Comparison of ENCODE assay signal across 10 cellular contexts in genomic region chr12:57889541-57889989, GRCh38. TPM values are rescaled to one million over a fixed set of nuclear protein-coding genes. Genes with fewer than 3 reads are reported as not detected.
A peak's percentile ranks its signal among the peaks of the same experiment; 100 is the strongest.
DNase-seq lines count a peak whose midpoint lies in the region; ATAC-seq and TF ChIP-seq lines count a peak whose summit lies in the region.
"Had no signal": no experiment of that assay in that cellular context is flagged by ENCODE, and none has a peak within 500 bp of the region (broad histone marks: within the 10 kb centered on the region; RNA-seq: fewer than 3 reads in every experiment).

No MANE protein-coding gene starts in this region.

- H3K4me1 ChIP-seq in thoracic aorta (ENCODE audit: control insufficient read depth in 1 of 2, low read depth in 2 of 2) = peaks cover 50 to 86% of the 10 kb centered on the region in 2 donors

- no peaks in the 10 kb centered on the region for H3K27me3 ChIP-seq in thoracic aorta (replicated peaks; ENCODE audit: insufficient read depth)

- H3K9me3 ChIP-seq in KOPT-K1 (ENCODE audit: insufficient read depth, low read length, poor library complexity, severe bottlenecking) (peaks cover 8% of the 10 kb centered on the region), thoracic aorta (no peaks in the 10 kb centered on the region)

- H3K27ac ChIP-seq in KOPT-K1 (ENCODE audit: low read depth, low read length, poor library complexity, severe bottlenecking) = peak overlapping the region; percentile 61
- H3K27ac ChIP-seq in thoracic aorta = peak overlapping the region; percentile 98

- H3K9me3 Mint-ChIP-seq in central memory CD8-positive, alpha-beta T cell = no peaks in the 10 kb centered on the region

- H3K4me3 ChIP-seq in thoracic aorta = peak overlapping the region; percentile 66

- H3K27ac Mint-ChIP-seq in central memory CD8-positive, alpha-beta T cell (ENCODE audit: low read depth) = peak overlapping the region; percentile 47

- H3K27me3 Mint-ChIP-seq in central memory CD8-positive, alpha-beta T cell = no peaks in the 10 kb centered on the region

- no peak overlapping the region for H3K4me3 Mint-ChIP-seq in central memory CD8-positive, alpha-beta T cell

- H3K36me3 ChIP-seq in KOPT-K1 (ENCODE audit: insufficient read depth, low read length) (no peaks in the 10 kb centered on the region), thoracic aorta (no peaks in the 10 kb centered on the region)

- no peak for ATAC-seq in central memory CD8-positive, alpha-beta T cell (replicated peaks; ENCODE audit: extremely low read depth, poor library complexity, severe bottlenecking)
- ATAC-seq in thoracic aorta (ENCODE audit: insufficient number of reproducible peaks, low FRiP score, low read depth) (peak; percentile 44), GM21528 (IDR thresholded peaks at IDR 0.05; ENCODE audit: low FRiP score, unreplicated experiment) (no peak), GM21367 (IDR thresholded peaks at IDR 0.05; ENCODE audit: unreplicated experiment) (no peak)

- H3K4me1 Mint-ChIP-seq in central memory CD8-positive, alpha-beta T cell = peaks cover 3% of the 10 kb centered on the region

- H3K36me3 Mint-ChIP-seq in central memory CD8-positive, alpha-beta T cell (ENCODE audit: insufficient read depth) = no peaks in the 10 kb centered on the region

- DNase-seq in central memory CD8-positive, alpha-beta T cell (ENCODE audit: low spot score in 2 of 2) = no peak
- DNase-seq in left kidney (ENCODE audit: low read depth, low spot score) (peak; percentile 78), thoracic aorta (ENCODE audit: low spot score) (peak; percentile 79), NCI-H1436 treated with DMSO at 0.1 percent for 48 hours (lab: John Stamatoyannopoulos, UW) (no peak), HPDE6-E6E7 (ENCODE audit: extremely low spot score) (no peak)
- DNase-seq: activated CD4-positive, alpha-beta T cell treated with anti-CD3 and anti-CD28 coated beads, Interleukin-2, amount 50 U/mL, for 48 hours; KG1 had no signal

- TF ChIP-seq CTCF in thoracic aorta (IDR thresholded peaks at IDR 0.05) = no peak

RNA-seq across cellular contexts. Expression of gene CTDSP2, which starts 43.0 kb away (rescaled TPM):
- 100 to 1,000 TPM; 170 to 222 TPM for total RNA-seq in thoracic aorta

RNA-seq across cellular contexts. Expression of gene ATP23, which starts 51.8 kb away (rescaled TPM):
- 1 to 10 TPM; 4.4 to 7.4 TPM for total RNA-seq in thoracic aorta

Comparison
In these comparisons a context has a peak if more than half of its experiments do, and no peak if none do; other contexts are left out.
1. DNase-seq: peak in left kidney (single experiment) and thoracic aorta (single experiment); none in central memory CD8-positive, alpha-beta T cell (0 of 2), NCI-H1436 treated with DMSO at 0.1 percent for 48 hours (single experiment) and HPDE6-E6E7 (single experiment).